ENCODE assay signal across 22 cellular contexts in genomic region chr5:150352531-150353394, GRCh38. TPM values are rescaled to one million over a fixed set of nuclear protein-coding genes. Genes with fewer than 3 reads are reported as not detected.
A peak's percentile ranks its signal among the peaks of the same experiment; 100 is the strongest.
DNase-seq lines count a peak whose midpoint lies in the region; ATAC-seq, FAIRE-seq and TF ChIP-seq lines count a peak whose summit lies in the region.
"Had no signal": no experiment of that assay in that cellular context is flagged by ENCODE, and none has a peak within 500 bp of the region (broad histone marks: within the 10 kb centered on the region; RNA-seq: fewer than 3 reads in every experiment).

No MANE protein-coding gene starts in this region.

- H3K4me3 ChIP-seq in H1 (ENCODE audit: extremely low read depth in 1 of 4, insufficient read depth in 2 of 4, low read depth in 3 of 4, low read length in 4 of 4) (no peak overlapping the region), neutrophil (ENCODE audit: low read depth in 1 of 2, low read length in 1 of 2) (no peak overlapping the region)
- H3K4me3 ChIP-seq: heart right ventricle, sigmoid colon had no signal

- no peak overlapping the region for H4K5ac ChIP-seq in H1 (ENCODE audit: insufficient read length, low read depth, low read length)

- H3K4me2 ChIP-seq in H1 (ENCODE audit: insufficient read depth in 1 of 2, low read depth in 2 of 2, low read length in 2 of 2) = no peak overlapping the region

- H3K79me2 ChIP-seq in H1 (ENCODE audit: control insufficient read depth in 1 of 2, insufficient read depth in 2 of 2, low read length in 2 of 2) = peaks cover 0 to 2% of the 10 kb centered on the region in 2 experiments; a peak in 2 of 4 replicates

- TF ChIP-seq EP300 in H1 (IDR thresholded peaks at IDR 0.05; ENCODE audit: borderline replicate concordance in 1 of 2, low read depth in 2 of 2, low read length in 2 of 2) = no peak

- no peak overlapping the region for H4K8ac ChIP-seq in H1 (ENCODE audit: extremely low read depth, insufficient read depth, low read length)

- H3K27ac ChIP-seq in H1 (ENCODE audit: low read depth, low read length) = no peak overlapping the region
- H3K27ac ChIP-seq in neutrophil = peak overlapping the region; percentile 8
- H3K27ac ChIP-seq: heart right ventricle, sigmoid colon had no signal

- TF ChIP-seq RAD21 in H1 (IDR thresholded peaks at IDR 0.05 in 1 of 2, conservative IDR thresholded peaks at IDR 0.05 in 1 of 2; ENCODE audit: low read depth in 2 of 2, low read length in 2 of 2) = no peak

- H4K91ac ChIP-seq in H1 (replicated peaks; ENCODE audit: insufficient read length, low read length) = no peak overlapping the region

- TF ChIP-seq CTCF in H1 (IDR thresholded peaks at IDR 0.05; ENCODE audit: control extremely low read depth in 1 of 3, insufficient read depth in 1 of 3, low read depth in 1 of 3, low read length in 3 of 3) (no peak), neutrophil (IDR thresholded peaks at IDR 0.05) (no peak)

- FAIRE-seq in H1 (lab: Jason Lieb, UNC) = no peak
- FAIRE-seq: bronchial epithelial cell, endothelial cell of umbilical vein had no signal

- H3K9ac ChIP-seq in H1 (replicated peaks in 1 of 4; ENCODE audit: extremely low read depth in 1 of 4, low read depth in 3 of 4, low read length in 3 of 4) = no peak overlapping the region

- H3K56ac ChIP-seq in H1 (replicated peaks; ENCODE audit: insufficient read length, low read depth, low read length) = no peak overlapping the region

- no peak overlapping the region for H3K18ac ChIP-seq in H1 (ENCODE audit: extremely low read depth, low read length)

- H3K4me1 ChIP-seq in H1 (replicated peaks in 1 of 4; ENCODE audit: control insufficient read depth in 3 of 4, insufficient read depth in 4 of 4, low read length in 3 of 4) (peaks cover 0 to 9% (median 2%) of the 10 kb centered on the region in 4 experiments; a peak in 5 of 7 replicates), neutrophil (ENCODE audit: control insufficient read depth in 1 of 2, insufficient read depth in 1 of 2, low read depth in 1 of 2, low read length in 1 of 2) (peaks cover 27 to 32% of the 10 kb centered on the region in 2 experiments)

- ATAC-seq in HG03135 (IDR thresholded peaks at IDR 0.05; ENCODE audit: unreplicated experiment) (no peak), GM19035 (IDR thresholded peaks at IDR 0.05; ENCODE audit: unreplicated experiment) (no peak)
- ATAC-seq: activated CD4-positive, CD25-positive, alpha-beta regulatory T cell treated with anti-CD3 and anti-CD28 coated beads, Interleukin-2, amount 50 U/mL, for 24 hours; heart right ventricle had no signal

- H2AFZ ChIP-seq in H1 (ENCODE audit: low read length) = no peak overlapping the region

- H3K23ac ChIP-seq in H1 (ENCODE audit: insufficient read length) = no peak overlapping the region

- no peak overlapping the region for H2BK15ac ChIP-seq in H1 (ENCODE audit: low read length)

- H3K4ac ChIP-seq in H1 (replicated peaks; ENCODE audit: insufficient read length, low read depth, low read length) = no peak overlapping the region

- H2BK12ac ChIP-seq in H1 (ENCODE audit: low read depth, low read length) = no peak overlapping the region

- CTCF ChIA-PET in H1 (lab: Charles Lee; ENCODE audit: partially characterized antibody) = interaction anchor here (0.6 to 9.1 kb wide), 15 partner anchors 9 to 256 kb away, joined by 3 to 126 read pairs (median 4); partner anchors contain the start of gene ARSI

- H3K9me3 ChIP-seq in H1 (ENCODE audit: insufficient read depth in 2 of 2, low read depth in 1 of 2, low read length in 1 of 2) = no peaks in the 10 kb centered on the region
- no peaks in the 10 kb centered on the region for H3K9me3 ChIP-seq in neutrophil
- H3K9me3 ChIP-seq: heart right ventricle, sigmoid colon had no signal

- no peak overlapping the region for H2BK5ac ChIP-seq in H1 (ENCODE audit: low read depth, low read length)

- no peaks in the 10 kb centered on the region for H3K79me1 ChIP-seq in H1 (ENCODE audit: low read depth, low read length)

- no peak overlapping the region for H2BK120ac ChIP-seq in H1 (replicated peaks; ENCODE audit: low read depth, low read length)

- H3K27me3 ChIP-seq in H1 (replicated peaks in 1 of 4; ENCODE audit: control insufficient read depth in 3 of 4, extremely low read depth in 1 of 4, insufficient read depth in 3 of 4, low read length in 3 of 4) = no peaks in the 10 kb centered on the region
- no peaks in the 10 kb centered on the region for H3K27me3 ChIP-seq in neutrophil
- H3K27me3 ChIP-seq: heart right ventricle, sigmoid colon had no signal

- 79% methylated on average over 7 of the region's 7 CpGs; no CpG with 5 or more reads in 1 of the 2 experiments for WGBS in H1 (ENCODE audit: extremely low coverage in 1 of 2, insufficient coverage in 1 of 2, insufficient read length in 1 of 2, insufficient replicate concordance in 2 of 2, low coverage in 1 of 2, low lambda C conversion rate in 2 of 2, missing lambda C conversion rate in 1 of 2), 2 experiments

- H2BK20ac ChIP-seq in H1 (ENCODE audit: low read length) = no peak overlapping the region

- DNase-seq in CD1c-positive myeloid dendritic cell (ENCODE audit: extremely low spot score) (peak; percentile 15), NCI-H2227 (lab: John Stamatoyannopoulos, UW; ENCODE audit: unreplicated experiment) (peak; percentile 52), H1 (ENCODE audit: low read depth in 1 of 2, low spot score in 2 of 2) (peak in 1 of 2 experiments; percentile 17), iPS-NIHi11 (ENCODE audit: low spot score) (no peak)
- DNase-seq: activated naive CD4-positive, alpha-beta T cell treated with Interleukin-2 at 50 U/mL for 16 hours; activated T-cell treated with anti-CD3 and anti-CD28 coated beads, Interleukin-2, amount 50 U/mL, for 24 hours; dermis blood vessel endothelial cell; heart right ventricle; immature natural killer cell; NCI-H1092 treated with DMSO at 0.1 percent for 48 hours; NCI-H2107; NCI-H526; nephron progenitor cell; SHP77; sigmoid colon; SW 1271 had no signal

- no peak overlapping the region for H3K14ac ChIP-seq in H1 (ENCODE audit: insufficient read length)

- no peak for TF ChIP-seq POLR2A in H1 (IDR thresholded peaks at IDR 0.05; ENCODE audit: control extremely low read depth in 1 of 2, low read depth in 2 of 2, low read length in 2 of 2)

- no peaks in the 10 kb centered on the region for H3K36me3 ChIP-seq in H1 (ENCODE audit: control insufficient read depth in 2 of 4, insufficient read depth in 4 of 4, low read length in 3 of 4)
- no peaks in the 10 kb centered on the region for H3K36me3 ChIP-seq in neutrophil
- H3K36me3 ChIP-seq: heart right ventricle, sigmoid colon had no signal

- no peak overlapping the region for H2AK5ac ChIP-seq in H1 (ENCODE audit: low read depth, low read length)

- POLR2A ChIA-PET in H1 (lab: Charles Lee; ENCODE audit: partially characterized antibody) = interaction anchor here (0.7 to 1.9 kb wide), 2 partner anchors 103 to 138 kb away, joined by 3 to 4 read pairs; no protein-coding TSS in a partner anchor

- no peaks in the 10 kb centered on the region for H4K20me1 ChIP-seq in H1 (replicated peaks in 1 of 2; ENCODE audit: control insufficient read depth in 1 of 2, insufficient read depth in 2 of 2, low read length in 2 of 2)

- 0 out of 2 replicates have a peak, but pooled peaks cover 4% of the 10 kb centered on the region for H3K23me2 ChIP-seq in H1 (ENCODE audit: low read depth, low read length)

TF ChIP-seq in H1, 55 proteins besides CTCF, POLR2A, EP300 and RAD21:
- TF ChIP-seq KDM1A (IDR thresholded peaks at IDR 0.05; ENCODE audit: borderline replicate concordance, low read length) (peak; percentile 91), GTF2F1 (IDR thresholded peaks at IDR 0.05; ENCODE audit: borderline replicate concordance, low read depth, low read length) (no peak)

RNA-seq across cellular contexts. Expression of gene TCOF1, which starts 4.7 kb away (rescaled TPM):
- 158 and 170 TPM in 2 replicates for total RNA-seq in H1 (2021; fragmentation: NEBNext Ultra II Directional; extraction: Animal tissue kit (Norgen Biotek cat#: 25700))
- 35.9 and 51.6 TPM in 2 replicates for polyA plus RNA-seq in H1 (2011; rRNA removed)
- 50.8 TPM for polyA plus RNA-seq in H1 (2011; cell fraction: cytosol; rRNA removed)
- polyA plus RNA-seq in H1 (2011; cell fraction: nucleus; rRNA removed) = 129 TPM
- polyA plus RNA-seq in H1 (2012, experiment 1 of 2) = 89.6 to 100 TPM (median 96.4 TPM) in 4 replicates
- 50.2 TPM for polyA plus RNA-seq in H1 (2012, experiment 2 of 2)
- polyA plus RNA-seq in H1 (2013, experiment 1 of 2) = 70.0 TPM
- polyA plus RNA-seq in H1 (2013, experiment 2 of 2) = 67.4 TPM
- polyA minus RNA-seq in H1 (2011; rRNA and poly(A)+ RNA removed) = 34.0 and 43.1 TPM in 2 replicates
- polyA minus RNA-seq in H1 (2011; cell fraction: cytosol; rRNA and poly(A)+ RNA removed) = 51.7 TPM
- 74.6 TPM for polyA minus RNA-seq in H1 (2011; cell fraction: nucleus; rRNA and poly(A)+ RNA removed)

RNA-seq across cellular contexts. Expression of gene ARSI, which starts 50.1 kb away (rescaled TPM):
- 4.5 TPM in 2 replicates for total RNA-seq in H1 (2021; fragmentation: NEBNext Ultra II Directional; extraction: Animal tissue kit (Norgen Biotek cat#: 25700))
- 6.7 and 8.0 TPM in 2 replicates for polyA plus RNA-seq in H1 (2011; rRNA removed)
- 6.0 TPM for polyA plus RNA-seq in H1 (2011; cell fraction: cytosol; rRNA removed)
- polyA plus RNA-seq in H1 (2011; cell fraction: nucleus; rRNA removed) = 4.2 TPM
- 2.0 to 4.1 TPM (median 3.4 TPM) in 4 replicates for polyA plus RNA-seq in H1 (2012, experiment 1 of 2)
- polyA plus RNA-seq in H1 (2012, experiment 2 of 2) = 3.3 TPM
- polyA plus RNA-seq in H1 (2013, experiment 1 of 2) = 3.5 TPM
- 3.5 TPM for polyA plus RNA-seq in H1 (2013, experiment 2 of 2)
- polyA minus RNA-seq in H1 (2011; rRNA and poly(A)+ RNA removed) = 2.7 and 5.4 TPM in 2 replicates
- 3.7 TPM for polyA minus RNA-seq in H1 (2011; cell fraction: cytosol; rRNA and poly(A)+ RNA removed)
- polyA minus RNA-seq in H1 (2011; cell fraction: nucleus; rRNA and poly(A)+ RNA removed) = 5.7 TPM
- polyA plus RNA-seq: immature natural killer cell had no signal

RNA-seq across cellular contexts. Expression of gene CD74, which starts 59.9 kb away (rescaled TPM):
- 45.9 and 48.6 TPM in 2 replicates for total RNA-seq in H1 (2021; fragmentation: NEBNext Ultra II Directional; extraction: Animal tissue kit (Norgen Biotek cat#: 25700))
- 61.0 and 61.8 TPM in 2 replicates for polyA plus RNA-seq in H1 (2011; rRNA removed)
- polyA plus RNA-seq in H1 (2011; cell fraction: cytosol; rRNA removed) = 32.2 TPM
- polyA plus RNA-seq in H1 (2011; cell fraction: nucleus; rRNA removed) = 47.9 TPM
- 52.7 to 98.5 TPM (median 93.0 TPM) in 4 replicates for polyA plus RNA-seq in H1 (2012, experiment 1 of 2)
- 84.1 TPM for polyA plus RNA-seq in H1 (2012, experiment 2 of 2)
- polyA plus RNA-seq in H1 (2013, experiment 1 of 2) = 152 TPM
- 192 TPM for polyA plus RNA-seq in H1 (2013, experiment 2 of 2)
- polyA minus RNA-seq in H1 (2011; rRNA and poly(A)+ RNA removed) = 25.9 and 26.9 TPM in 2 replicates
- polyA minus RNA-seq in H1 (2011; cell fraction: cytosol; rRNA and poly(A)+ RNA removed) = 37.9 TPM
- polyA minus RNA-seq in H1 (2011; cell fraction: nucleus; rRNA and poly(A)+ RNA removed) = 26.2 TPM
